Comparison of ENCODE assay signal across 1 cellular context in the genomic region with DNA sequence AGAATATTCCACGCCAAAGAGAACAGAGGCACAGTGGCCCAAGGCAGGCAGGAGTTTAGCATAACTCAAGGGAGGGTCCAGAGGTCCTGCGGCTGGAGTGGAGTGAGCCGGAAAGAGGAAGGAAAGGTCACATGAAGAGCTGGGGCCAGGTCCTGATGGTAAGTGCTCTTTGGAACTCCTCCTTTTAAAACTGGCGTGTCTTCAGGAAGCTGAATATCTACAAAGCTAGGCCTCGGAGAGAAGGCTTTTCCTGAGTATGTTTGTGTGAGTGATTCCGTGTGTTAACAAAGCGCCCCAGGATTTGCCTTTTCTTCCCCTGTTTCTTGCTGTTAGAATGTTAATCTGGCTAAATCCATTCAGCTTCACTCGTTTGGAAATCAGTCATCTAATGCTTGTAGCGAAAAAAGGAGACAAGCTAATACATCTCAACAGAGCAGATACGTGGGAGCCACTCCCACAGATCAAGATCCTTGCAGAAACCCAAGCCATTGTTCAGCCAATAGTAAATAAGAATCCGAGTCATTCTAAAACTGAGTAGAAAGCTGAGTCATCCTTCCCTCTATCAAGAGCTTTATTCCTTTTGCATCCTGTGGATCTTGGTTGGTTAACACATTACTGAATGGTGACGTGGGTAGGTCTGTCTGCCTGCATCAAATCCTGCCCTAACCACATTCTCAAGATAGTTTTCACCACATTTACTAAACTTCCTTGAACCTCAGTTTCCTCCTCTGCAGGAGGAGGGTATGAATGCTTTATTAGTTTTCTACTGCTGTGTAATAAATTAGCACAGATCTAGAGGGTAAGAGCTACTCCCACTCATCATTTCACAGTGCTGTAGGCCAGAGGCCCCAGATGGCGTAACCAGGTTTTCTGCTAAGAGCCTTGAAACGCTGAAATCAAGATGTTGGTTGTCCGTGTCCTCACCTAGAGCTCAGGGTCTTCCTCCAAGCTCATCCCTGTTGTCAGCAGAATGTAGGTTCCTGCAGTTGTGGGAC.
TF ChIP-seq lines count a peak whose summit lies in the region.

No MANE protein-coding gene starts in this region.

TF ChIP-seq in SK-N-SH, 30 proteins besides CTCF, POLR2A, EP300 and RAD21 (continued from another document):
- TF ChIP-seq, protein P1, sequence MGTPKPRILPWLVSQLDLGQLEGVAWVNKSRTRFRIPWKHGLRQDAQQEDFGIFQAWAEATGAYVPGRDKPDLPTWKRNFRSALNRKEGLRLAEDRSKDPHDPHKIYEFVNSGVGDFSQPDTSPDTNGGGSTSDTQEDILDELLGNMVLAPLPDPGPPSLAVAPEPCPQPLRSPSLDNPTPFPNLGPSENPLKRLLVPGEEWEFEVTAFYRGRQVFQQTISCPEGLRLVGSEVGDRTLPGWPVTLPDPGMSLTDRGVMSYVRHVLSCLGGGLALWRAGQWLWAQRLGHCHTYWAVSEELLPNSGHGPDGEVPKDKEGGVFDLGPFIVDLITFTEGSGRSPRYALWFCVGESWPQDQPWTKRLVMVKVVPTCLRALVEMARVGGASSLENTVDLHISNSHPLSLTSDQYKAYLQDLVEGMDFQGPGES (IDR thresholded peaks at IDR 0.05; ENCODE audit: low read depth, low read length): no peak
